ENCODE assay signal across 7 cellular contexts in the genomic region with DNA sequence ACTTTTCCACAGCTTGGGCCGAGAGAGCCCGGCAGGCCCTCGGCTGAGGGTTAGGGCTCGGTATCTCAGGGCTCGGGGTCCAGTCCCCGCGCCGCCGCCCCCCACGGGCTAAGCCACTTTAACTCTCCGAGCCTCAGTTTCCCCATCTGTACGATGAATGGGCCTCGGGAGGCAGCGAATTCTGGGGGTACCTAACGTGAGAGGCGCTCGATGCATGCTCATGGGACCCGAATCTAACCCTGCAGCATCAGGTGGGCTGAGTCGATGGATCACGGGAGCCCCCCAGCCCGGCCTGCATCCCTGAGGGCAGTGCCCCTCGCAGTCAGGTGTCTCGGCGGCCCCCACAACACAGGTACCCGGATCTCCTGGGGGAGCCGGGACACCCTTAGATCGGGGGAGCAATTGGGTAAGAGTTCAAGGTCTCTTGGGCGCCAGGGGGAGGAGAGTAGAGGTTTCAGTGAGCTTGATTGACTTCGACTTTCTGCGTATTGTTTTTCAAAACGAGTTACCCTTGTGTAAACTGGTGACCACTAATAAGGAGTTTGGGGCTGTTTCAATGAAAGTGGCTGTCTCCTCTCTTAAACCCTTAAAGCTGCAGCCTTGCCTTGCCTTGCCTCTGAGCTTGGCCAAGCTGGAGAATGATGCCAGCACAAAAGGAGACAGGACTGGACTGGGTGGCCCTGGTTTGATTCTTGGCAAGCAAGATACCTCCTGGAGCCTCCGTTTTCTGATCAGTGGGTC. TPM values are rescaled to one million over a fixed set of nuclear protein-coding genes. Genes with fewer than 3 reads are reported as not detected.
DNase-seq lines count a peak whose midpoint lies in the region; ATAC-seq and TF ChIP-seq lines count a peak whose summit lies in the region.

No MANE protein-coding gene starts in this region.

- H4K5ac ChIP-seq in mesendoderm (ENCODE audit: low read length), result no peak overlapping the region

- no peak overlapping the region for H2BK120ac ChIP-seq in mesendoderm (ENCODE audit: low read depth, low read length)

- no peak overlapping the region for H3K23ac ChIP-seq in mesendoderm (ENCODE audit: low read length)

- 2% methylated on average over 32 of the region's 32 CpGs for WGBS in ectodermal cell, 2 experiments
- WGBS in mesendoderm (ENCODE audit: extremely low coverage, insufficient coverage, low lambda C conversion rate), result no CpG with 5 or more reads among the region's 32 CpGs
- WGBS in thymus, result 3% methylated on average over 32 of the region's 32 CpGs

- no peak for TF ChIP-seq CTCF in GM12864 (IDR thresholded peaks at IDR 0.05; ENCODE audit: low read depth, low read length, missing control alignments)

- H3K27ac ChIP-seq in ectodermal cell (ENCODE audit: insufficient read depth, low read depth, low read length, poor library complexity, severe bottlenecking) (no peak overlapping the region), mesendoderm (ENCODE audit: low read depth, low read length) (no peak overlapping the region), thymus (ENCODE audit: low read depth) (peak overlapping the region; percentile 90)

- no peak overlapping the region for H4K8ac ChIP-seq in mesendoderm (ENCODE audit: low read depth, low read length)

- peak overlapping the region; percentile 98 for H3K4me2 ChIP-seq in mesendoderm (ENCODE audit: low read length)

- H3K4me1 ChIP-seq in ectodermal cell (ENCODE audit: control insufficient read depth, insufficient read depth, low read length) (peaks cover 12% of the 10 kb centered on the region), mesendoderm (ENCODE audit: control insufficient read depth, low read depth, low read length) (peaks cover 8% of the 10 kb centered on the region), thymus (ENCODE audit: control insufficient read depth, insufficient read depth, low read length) (peaks cover 17% of the 10 kb centered on the region)

- peak overlapping the region; percentile 78 for H3K18ac ChIP-seq in mesendoderm (ENCODE audit: low read length)

- no peak overlapping the region for H2BK5ac ChIP-seq in mesendoderm (ENCODE audit: low read length)

- ATAC-seq in HG03280 (IDR thresholded peaks at IDR 0.05; ENCODE audit: unreplicated experiment), result peak; percentile 7

- H3K4me3 ChIP-seq in GM12864 (ENCODE audit: low read depth, low read length) (peak overlapping the region; percentile 98), ectodermal cell (ENCODE audit: insufficient read depth, low read depth, low read length) (peak overlapping the region; percentile 94), mesendoderm (ENCODE audit: low read length) (peak overlapping the region; percentile 91), thymus (ENCODE audit: low read length) (peak overlapping the region; percentile 86)

- H3K9me3 ChIP-seq in ectodermal cell (ENCODE audit: control insufficient read depth, low read length) (no peaks in the 10 kb centered on the region), thymus (ENCODE audit: control insufficient read depth) (no peaks in the 10 kb centered on the region)

- peak overlapping the region; percentile 87 for H3K4ac ChIP-seq in mesendoderm (ENCODE audit: low read depth, low read length)

- no peaks in the 10 kb centered on the region for H3K27me3 Mint-ChIP-seq in T-helper 2 cell treated with Interferon-gamma antibody and Interleukin-4, amounts not matched to agents 5 μg/mL and 100 μg/mL, for 36 hours (ENCODE audit: low read depth)

- peak overlapping the region; percentile 89 for H3K4me3 Mint-ChIP-seq in T-helper 2 cell treated with Interferon-gamma antibody and Interleukin-4, amounts not matched to agents 5 μg/mL and 100 μg/mL, for 36 hours

- H3K4me1 Mint-ChIP-seq in T-helper 2 cell treated with Interferon-gamma antibody and Interleukin-4, amounts not matched to agents 5 μg/mL and 100 μg/mL, for 36 hours (ENCODE audit: low read depth), result peaks cover 16% of the 10 kb centered on the region

- no peak overlapping the region for H2BK15ac ChIP-seq in mesendoderm (replicated peaks; ENCODE audit: low read depth)

- H3K27me3 ChIP-seq in ectodermal cell (ENCODE audit: control insufficient read depth, insufficient read depth, low read length, poor library complexity, severe bottlenecking), result no peaks in the 10 kb centered on the region
- no peaks in the 10 kb centered on the region for H3K27me3 ChIP-seq in mesendoderm (ENCODE audit: insufficient read depth, low read length, poor library complexity)
- no peaks in the 10 kb centered on the region for H3K27me3 ChIP-seq in thymus (ENCODE audit: control insufficient read depth, insufficient read depth)

- H3K36me3 Mint-ChIP-seq in T-helper 2 cell treated with Interferon-gamma antibody and Interleukin-4, amounts not matched to agents 5 μg/mL and 100 μg/mL, for 36 hours (ENCODE audit: low read depth), result no peaks in the 10 kb centered on the region

- no peak for DNase-seq in GM12864 (ENCODE audit: low read depth)
- DNase-seq in T-helper 2 cell treated with Interferon-gamma antibody and Interleukin-4, amounts not matched to agents 5 μg/mL and 100 μg/mL, for 36 hours (ENCODE audit: low spot score), result peak; percentile 9
- DNase-seq in mesendoderm, result no peak
- no peak for DNase-seq in NCI-H446 treated with DMSO at 0.1 percent for 48 hours (lab: John Stamatoyannopoulos, UW)

- H3K79me1 ChIP-seq in mesendoderm (ENCODE audit: low read length), result peaks cover 20% of the 10 kb centered on the region

- H3K9me3 Mint-ChIP-seq in T-helper 2 cell treated with Interferon-gamma antibody and Interleukin-4, amounts not matched to agents 5 μg/mL and 100 μg/mL, for 36 hours, result no peaks in the 10 kb centered on the region

- peaks cover 30% of the 10 kb centered on the region for H3K79me2 ChIP-seq in mesendoderm (ENCODE audit: control insufficient read depth, insufficient read depth, low read length)

- H3K36me3 ChIP-seq in ectodermal cell (ENCODE audit: control insufficient read depth, insufficient read depth, low read length), result no peaks in the 10 kb centered on the region
- H3K36me3 ChIP-seq in mesendoderm (ENCODE audit: control insufficient read depth, insufficient read depth, low read length), result no peaks in the 10 kb centered on the region
- H3K36me3 ChIP-seq in thymus (ENCODE audit: control insufficient read depth, insufficient read depth), result no peaks in the 10 kb centered on the region

- peak overlapping the region; percentile 91 for H3K9ac ChIP-seq in mesendoderm (ENCODE audit: low read length)

- H2AK5ac ChIP-seq in mesendoderm (ENCODE audit: low read length), result no peak overlapping the region

- H3K56ac ChIP-seq in mesendoderm (ENCODE audit: low read length), result peak overlapping the region; percentile 97

- H3K27ac Mint-ChIP-seq in T-helper 2 cell treated with Interferon-gamma antibody and Interleukin-4, amounts not matched to agents 5 μg/mL and 100 μg/mL, for 36 hours, result peak overlapping the region; percentile 78

RNA-seq across cellular contexts. Expression of gene POR, which starts 0.6 kb away (rescaled TPM):
- 75.1 TPM for polyA plus RNA-seq in ectodermal cell (2013, experiment 1 of 4)
- polyA plus RNA-seq in ectodermal cell (2013, experiment 2 of 4), result 83.4 TPM
- 58.0 TPM for polyA plus RNA-seq in ectodermal cell (2013, experiment 3 of 4)
- 66.9 TPM for polyA plus RNA-seq in ectodermal cell (2013, experiment 4 of 4)
- polyA plus RNA-seq in mesendoderm (2013, experiment 1 of 2), result 61.3 TPM
- polyA plus RNA-seq in mesendoderm (2013, experiment 2 of 2), result 59.2 TPM
- 114 TPM for polyA plus RNA-seq in thymus

RNA-seq across cellular contexts. Expression of gene RHBDD2, which starts 36.8 kb away (rescaled TPM):
- polyA plus RNA-seq in ectodermal cell (2013, experiment 1 of 4), result 77.0 TPM
- 93.5 TPM for polyA plus RNA-seq in ectodermal cell (2013, experiment 2 of 4)
- 65.6 TPM for polyA plus RNA-seq in ectodermal cell (2013, experiment 3 of 4)
- 75.2 TPM for polyA plus RNA-seq in ectodermal cell (2013, experiment 4 of 4)
- polyA plus RNA-seq in mesendoderm (2013, experiment 1 of 2), result 25.5 TPM
- polyA plus RNA-seq in mesendoderm (2013, experiment 2 of 2), result 23.7 TPM
- 90.7 TPM for polyA plus RNA-seq in thymus
